ENCODE assay signal across 21 cellular contexts in genomic region chr10:79495306-79495705, GRCh38. TPM values are rescaled to one million over a fixed set of nuclear protein-coding genes. Genes with fewer than 3 reads are reported as not detected.
DNase-seq lines count a peak whose midpoint lies in the region; ATAC-seq and TF ChIP-seq lines count a peak whose summit lies in the region.
"Had no signal": no experiment of that assay in that cellular context is flagged by ENCODE, and none has a peak within 500 bp of the region (broad histone marks: within the 10 kb centered on the region; RNA-seq: fewer than 3 reads in every experiment).

No MANE protein-coding gene starts in this region.

- no peaks in the 10 kb centered on the region for H3K9me2 ChIP-seq in Loucy (replicated peaks; ENCODE audit: low read depth, low read length)

- no peaks in the 10 kb centered on the region for H3F3A ChIP-seq in Loucy (ENCODE audit: low read depth)

- H3K4me3 Mint-ChIP-seq in nephron: no peak overlapping the region
- H3K4me3 Mint-ChIP-seq: B cell; CD4-positive, CD25-positive, alpha-beta regulatory T cell; CD8-positive, alpha-beta T cell; GM23338; H9 had no signal

- no peaks in the 10 kb centered on the region for H3K9me3 Mint-ChIP-seq in nephron
- H3K9me3 Mint-ChIP-seq: CD4-positive, CD25-positive, alpha-beta regulatory T cell; CD8-positive, alpha-beta T cell had no signal

- H3K4me3 ChIP-seq in BLaER1 (no peak overlapping the region), Loucy (ENCODE audit: low read length, poor library complexity, severe bottlenecking) (no peak overlapping the region), BE2C (ENCODE audit: low read depth, low read length) (no peak overlapping the region)
- H3K4me3 ChIP-seq: GM12878, GM23338 had no signal

- DNase-seq in ecto neural progenitor cell (ENCODE audit: low spot score): peak; percentile 32
- DNase-seq in BE2C: no peak
- no peak for DNase-seq in NCI-H1436 (lab: John Stamatoyannopoulos, UW)
- no peak for DNase-seq in foreskin melanocyte
- DNase-seq: Caco-2; CD4-positive, CD25-positive, alpha-beta regulatory T cell; CD8-positive, alpha-beta T cell; DMS79; EL; GDM1; H9 had no signal

- H3K9ac ChIP-seq in BLaER1 (no peak overlapping the region), Loucy (ENCODE audit: low read depth, low read length, poor library complexity, severe bottlenecking) (no peak overlapping the region)

- TF ChIP-seq CTCF in Loucy (conservative IDR thresholded peaks at IDR 0.05; ENCODE audit: low read length) (no peak), nephron (IDR thresholded peaks at IDR 0.05; ENCODE audit: unreplicated experiment in 3 of 3) (no peak), BE2C (IDR thresholded peaks at IDR 0.05; ENCODE audit: low read depth, low read length) (no peak)

- H3K4me2 ChIP-seq in BLaER1 (peak overlapping the region; percentile 67), Loucy (ENCODE audit: low read depth, low read length, poor library complexity, severe bottlenecking) (peak overlapping the region; percentile 32)
- H3K4me2 ChIP-seq: GM23338 had no signal

- no peaks in the 10 kb centered on the region for H4K20me1 ChIP-seq in BLaER1
- no peaks in the 10 kb centered on the region for H4K20me1 ChIP-seq in Loucy (ENCODE audit: insufficient read depth, low read length, poor library complexity, severe bottlenecking)

- H3K36me3 ChIP-seq in BLaER1: no peaks in the 10 kb centered on the region
- H3K36me3 ChIP-seq in Loucy (ENCODE audit: insufficient read depth, low read length): no peaks in the 10 kb centered on the region
- no peaks in the 10 kb centered on the region for H3K36me3 ChIP-seq in BE2C

- no peaks in the 10 kb centered on the region for H3K79me2 ChIP-seq in Loucy (ENCODE audit: insufficient read depth, low read length)

- no peak for ATAC-seq in HG03457 (IDR thresholded peaks at IDR 0.05; ENCODE audit: unreplicated experiment)
- ATAC-seq: CD8-positive, alpha-beta T cell; GM12878; GM23338; HCT116 had no signal

- H3K27ac ChIP-seq in BLaER1: 0 out of 2 replicates have a peak overlapping the region, but pooled peaks have one; percentile 18
- H3K27ac ChIP-seq: 22Rv1, C4-2B had no signal

- H3K27me3 ChIP-seq in BLaER1 (no peaks in the 10 kb centered on the region), Loucy (ENCODE audit: insufficient read depth, low read length, poor library complexity, severe bottlenecking) (no peaks in the 10 kb centered on the region), BE2C (no peaks in the 10 kb centered on the region)

- peak overlapping the region in 2 of 3 experiments; percentile 53 to 73 for H3K27ac Mint-ChIP-seq in nephron
- H3K27ac Mint-ChIP-seq: B cell; CD4-positive, CD25-positive, alpha-beta regulatory T cell; CD8-positive, alpha-beta T cell; GM23338 had no signal

- H3K36me3 Mint-ChIP-seq in nephron (ENCODE audit: low read depth): no peaks in the 10 kb centered on the region
- H3K36me3 Mint-ChIP-seq: CD4-positive, CD25-positive, alpha-beta regulatory T cell; CD8-positive, alpha-beta T cell had no signal

- H3K4me1 ChIP-seq in BLaER1: peaks cover 45% of the 10 kb centered on the region
- peaks cover 27% of the 10 kb centered on the region for H3K4me1 ChIP-seq in Loucy (ENCODE audit: insufficient read depth, low read length, poor library complexity, severe bottlenecking)
- no peaks in the 10 kb centered on the region for H3K4me1 ChIP-seq in BE2C
- H3K4me1 ChIP-seq: Caco-2 had no signal

- no peaks in the 10 kb centered on the region for H3K27me3 Mint-ChIP-seq in nephron (ENCODE audit: low read depth)

- no peaks in the 10 kb centered on the region for H3K9me3 ChIP-seq in BLaER1
- no peaks in the 10 kb centered on the region for H3K9me3 ChIP-seq in Loucy (ENCODE audit: insufficient read depth, low read depth, low read length)
- no peaks in the 10 kb centered on the region for H3K9me3 ChIP-seq in BE2C
- H3K9me3 ChIP-seq: Caco-2 had no signal

- peaks cover 62% of the 10 kb centered on the region for H3K4me1 Mint-ChIP-seq in nephron
- H3K4me1 Mint-ChIP-seq: B cell; CD4-positive, CD25-positive, alpha-beta regulatory T cell had no signal

- H2AFZ ChIP-seq in Loucy (ENCODE audit: low read length): no peak overlapping the region
- H2AFZ ChIP-seq: GM23338 had no signal

RNA-seq across cellular contexts. Expression of gene EIF5AL1, which starts 17.0 kb away (rescaled TPM):
- polyA plus RNA-seq in BE2C (2012; ENCODE audit: insufficient read depth, insufficient read length, low read depth): 5.3 TPM

RNA-seq across cellular contexts. Expression of gene ZCCHC24, which starts 49.9 kb away (rescaled TPM):
- 5.6 TPM for polyA plus RNA-seq in BE2C (2012; ENCODE audit: insufficient read depth, insufficient read length, low read depth)
